ENCODE assay signal across 10 cellular contexts in the genomic region with DNA sequence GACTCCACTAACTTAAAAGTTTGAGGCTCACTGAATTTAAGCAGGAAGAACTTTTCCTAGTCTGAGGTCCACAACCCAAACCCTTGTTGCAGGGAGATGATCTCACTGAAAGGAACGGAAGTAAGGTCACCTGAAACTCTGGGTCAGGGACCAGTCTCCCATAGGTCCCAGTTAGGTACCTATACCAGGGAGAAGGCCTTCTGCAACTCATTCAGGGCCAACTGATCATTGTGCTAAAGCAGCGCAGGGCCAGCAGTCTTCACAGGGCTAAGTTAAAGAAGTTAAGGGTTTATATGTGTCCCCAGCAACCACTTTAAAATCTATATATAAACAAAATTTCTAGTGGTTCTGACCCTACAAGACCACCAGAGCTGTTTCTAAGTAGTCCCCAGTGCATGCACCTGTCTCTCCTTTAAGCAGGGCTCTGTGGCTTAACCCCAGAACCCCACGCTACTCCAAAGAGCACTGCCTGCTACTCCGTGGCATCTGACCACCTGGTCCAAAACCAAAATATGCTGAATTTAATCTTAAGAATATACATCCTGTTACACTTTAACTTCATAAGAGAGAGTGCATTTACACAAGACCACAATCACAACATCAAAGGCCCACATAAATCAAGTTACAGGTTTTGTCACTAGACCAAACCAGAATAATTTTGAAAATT. TPM values are rescaled to one million over a fixed set of nuclear protein-coding genes. Genes with fewer than 3 reads are reported as not detected.
DNase-seq lines count a peak whose midpoint lies in the region; ATAC-seq and TF ChIP-seq lines count a peak whose summit lies in the region.
"Had no signal": no experiment of that assay in that cellular context is flagged by ENCODE, and none has a peak within 500 bp of the region (broad histone marks: within the 10 kb centered on the region; RNA-seq: fewer than 3 reads in every experiment).

No MANE protein-coding gene starts in this region.

- no peak overlapping the region for H3K27ac ChIP-seq in CD8-positive, alpha-beta memory T cell (ENCODE audit: low read depth, low read length)
- no peak overlapping the region for H3K27ac ChIP-seq in MM.1S (ENCODE audit: low read length)

- CTCF ChIA-PET in CD8-positive, alpha-beta memory T cell (lab: Charles Lee), result no interaction called here

- POLR2A ChIA-PET in CD8-positive, alpha-beta memory T cell (lab: Charles Lee), result interaction anchor here (2.1 kb wide), 1 partner anchor 18 kb away, joined by 13 read pairs; a partner anchor contains a TSS

- no peaks in the 10 kb centered on the region for H3K9me2 ChIP-seq in MM.1S (replicated peaks; ENCODE audit: insufficient read depth, low read length)

- peaks cover 64 to 71% (median 69%) of the 10 kb centered on the region in 3 donors for H3K4me1 Mint-ChIP-seq in CD8-positive, alpha-beta memory T cell
- peaks cover 65% of the 10 kb centered on the region for H3K4me1 Mint-ChIP-seq in chondrocyte (ENCODE audit: low read depth)
- peaks cover 53% of the 10 kb centered on the region for H3K4me1 Mint-ChIP-seq in osteocyte (ENCODE audit: unreplicated experiment)

- TF ChIP-seq CTCF in MM.1S (IDR thresholded peaks at IDR 0.05; ENCODE audit: low read length), result no peak
- TF ChIP-seq CTCF in chondrocyte (IDR thresholded peaks at IDR 0.05), result no peak
- TF ChIP-seq CTCF in osteocyte (IDR thresholded peaks at IDR 0.05), result no peak

- H3K4me3 Mint-ChIP-seq in CD8-positive, alpha-beta memory T cell, result peak overlapping the region; percentile 70 to 92 (median 89)
- peak overlapping the region; percentile 43 for H3K4me3 Mint-ChIP-seq in chondrocyte (ENCODE audit: unreplicated experiment)
- H3K4me3 Mint-ChIP-seq in osteocyte (ENCODE audit: unreplicated experiment), result peak overlapping the region; percentile 40

- H3F3A ChIP-seq in MM.1S (ENCODE audit: insufficient read depth, low read length), result peaks cover 10% of the 10 kb centered on the region; the same call in 1 of the 2 replicates

- ATAC-seq in GM21423 (IDR thresholded peaks at IDR 0.05; ENCODE audit: unreplicated experiment) (no peak), GM19467 (IDR thresholded peaks at IDR 0.05; ENCODE audit: unreplicated experiment) (no peak)

- H3K4me1 ChIP-seq in CD8-positive, alpha-beta memory T cell (ENCODE audit: insufficient read depth, low read length), result peaks cover 41% of the 10 kb centered on the region
- H3K4me1 ChIP-seq in MM.1S (ENCODE audit: low read length), result peaks cover 35% of the 10 kb centered on the region

- peaks cover 77% of the 10 kb centered on the region for H3K79me2 ChIP-seq in MM.1S (ENCODE audit: low read length)

- H3K9me3 ChIP-seq in CD8-positive, alpha-beta memory T cell (ENCODE audit: low read length), result no peaks in the 10 kb centered on the region
- no peaks in the 10 kb centered on the region for H3K9me3 ChIP-seq in MM.1S (replicated peaks; ENCODE audit: insufficient read depth, low read length)

- DNase-seq in CD8-positive, alpha-beta memory T cell, result no peak
- DNase-seq in MM.1S (peak; percentile 18), chondrocyte (ENCODE audit: low spot score) (no peak), osteocyte (ENCODE audit: extremely low spot score, unreplicated experiment) (no peak), AML-193 (lab: John Stamatoyannopoulos, UW) (no peak), erythroblast (lab: John Stamatoyannopoulos, UW) (no peak)
- DNase-seq: anterior cingulate cortex, SW 1271 had no signal

- peaks cover 36% of the 10 kb centered on the region for H4K20me1 ChIP-seq in MM.1S (ENCODE audit: insufficient read depth, low read length)

- H3K9ac ChIP-seq in MM.1S (ENCODE audit: low read length), result no peak overlapping the region

- peaks cover 0 to 55% (median 8%) of the 10 kb centered on the region in 3 donors for H3K36me3 Mint-ChIP-seq in CD8-positive, alpha-beta memory T cell
- H3K36me3 Mint-ChIP-seq in chondrocyte (ENCODE audit: low read depth) (peaks cover 16% of the 10 kb centered on the region), osteocyte (ENCODE audit: unreplicated experiment) (peaks cover 20% of the 10 kb centered on the region)

- no peak for TF ChIP-seq POLR2A in erythroblast (IDR thresholded peaks at IDR 0.05; ENCODE audit: low read length)

- H3K27me3 ChIP-seq in CD8-positive, alpha-beta memory T cell (ENCODE audit: insufficient read depth, low read length, poor library complexity, severe bottlenecking), result no peaks in the 10 kb centered on the region
- no peaks in the 10 kb centered on the region for H3K27me3 ChIP-seq in MM.1S (replicated peaks; ENCODE audit: insufficient read depth, low read length)

- peak overlapping the region; percentile 77 to 94 (median 82) for H3K27ac Mint-ChIP-seq in CD8-positive, alpha-beta memory T cell
- H3K27ac Mint-ChIP-seq in chondrocyte (ENCODE audit: unreplicated experiment) (peak overlapping the region; percentile 68), osteocyte (ENCODE audit: unreplicated experiment) (no peak overlapping the region)

- no peaks in the 10 kb centered on the region for H3K36me3 ChIP-seq in CD8-positive, alpha-beta memory T cell (ENCODE audit: insufficient read depth, low read length)
- H3K36me3 ChIP-seq in MM.1S (replicated peaks; ENCODE audit: insufficient read depth, low read length), result peaks cover 5% of the 10 kb centered on the region; the same call in 1 of the 2 replicates

- no peak overlapping the region for H3K4me3 ChIP-seq in CD8-positive, alpha-beta memory T cell (ENCODE audit: low read length)
- H3K4me3 ChIP-seq in MM.1S (ENCODE audit: low read length), result no peak overlapping the region

- H3K27me3 Mint-ChIP-seq in CD8-positive, alpha-beta memory T cell, result no peaks in the 10 kb centered on the region
- H3K27me3 Mint-ChIP-seq in chondrocyte (ENCODE audit: low read depth) (no peaks in the 10 kb centered on the region), osteocyte (ENCODE audit: unreplicated experiment) (no peaks in the 10 kb centered on the region)

- H3K4me2 ChIP-seq in MM.1S (ENCODE audit: low read depth, low read length), result peak overlapping the region; percentile 67

- no peak overlapping the region for H2AFZ ChIP-seq in MM.1S (ENCODE audit: low read length)

- no peaks in the 10 kb centered on the region for H3K9me3 Mint-ChIP-seq in CD8-positive, alpha-beta memory T cell
- H3K9me3 Mint-ChIP-seq in chondrocyte (ENCODE audit: low read depth) (no peaks in the 10 kb centered on the region), osteocyte (ENCODE audit: unreplicated experiment) (no peaks in the 10 kb centered on the region)

RNA-seq across cellular contexts. Expression of a gene that starts 2.8 kb away (rescaled TPM):
- total RNA-seq in CD8-positive, alpha-beta memory T cell, result 100 to 1,000 TPM; 190 to 199 TPM
- polyA plus RNA-seq in CD8-positive, alpha-beta memory T cell, result 111 TPM
- total RNA-seq in chondrocyte, result 86.0 to 113 TPM (median 92.0 TPM) in 3 replicates
- total RNA-seq in osteocyte, result 87.0 and 93.3 TPM in 2 replicates

RNA-seq across cellular contexts. Expression of a gene that starts 17.7 kb away (rescaled TPM):
- 100 to 1,000 TPM; 149 to 157 TPM for total RNA-seq in CD8-positive, alpha-beta memory T cell
- 123 TPM for polyA plus RNA-seq in CD8-positive, alpha-beta memory T cell
- total RNA-seq in chondrocyte (52.9 to 62.6 TPM (median 54.2 TPM) in 3 replicates), osteocyte (58.9 and 63.7 TPM in 2 replicates)
